In genomic region chr1:74470262-74470661, GRCh38 we compare ENCODE assay signal across 22 cellular contexts. TPM values are rescaled to one million over a fixed set of nuclear protein-coding genes. Genes with fewer than 3 reads are reported as not detected.
A peak's percentile ranks its signal among the peaks of the same experiment; 100 is the strongest.
DNase-seq lines count a peak whose midpoint lies in the region; ATAC-seq and TF ChIP-seq lines count a peak whose summit lies in the region.
"Had no signal": no experiment of that assay in that cellular context is flagged by ENCODE, and none has a peak within 500 bp of the region (broad histone marks: within the 10 kb centered on the region; RNA-seq: fewer than 3 reads in every experiment).

No MANE protein-coding gene starts in this region.

- H3K36me3 ChIP-seq in left ventricle myocardium inferior (peaks cover 1% of the 10 kb centered on the region), tibial artery (no peaks in the 10 kb centered on the region)
- H3K36me3 ChIP-seq: SJCRH30 had no signal

- no peak for TF ChIP-seq CTCF in fibroblast of mammary gland (conservative IDR thresholded peaks at IDR 0.05; ENCODE audit: control insufficient read depth, insufficient read depth, low read depth, low read length)
- TF ChIP-seq CTCF in left ventricle myocardium inferior (IDR thresholded peaks at IDR 0.05; ENCODE audit: borderline replicate concordance), result no peak
- no peak for TF ChIP-seq CTCF in tibial artery (IDR thresholded peaks at IDR 0.05)

- H3K27me3 ChIP-seq in left ventricle myocardium inferior (ENCODE audit: low read depth) (no peaks in the 10 kb centered on the region), tibial artery (no peaks in the 10 kb centered on the region)
- H3K27me3 ChIP-seq: SJCRH30 had no signal

- H3K9me3 ChIP-seq in left ventricle myocardium inferior (replicated peaks) (peaks cover 2% of the 10 kb centered on the region), tibial artery (no peaks in the 10 kb centered on the region)
- H3K9me3 ChIP-seq: SJCRH30 had no signal

- intact Hi-C loops in left ventricle myocardium inferior (cut with micrococcal nuclease) (no loop called here), tibial artery (cut with DNase I; ENCODE audit: low total_unique reads) (no loop called here)

- DNase-seq in NCI-H69 (lab: John Stamatoyannopoulos, UW) (peak; percentile 10), fibroblast of mammary gland (ENCODE audit: low read depth) (peak; percentile 7), left ventricle myocardium inferior (no peak), tibial artery (no peak)
- DNase-seq: DMS79, GM23248, H9, HFFc6, KBM-7, NCI-H1105 treated with DMSO at 0.1 percent for 48 hours, NCI-H2029 treated with DMSO at 0.1 percent for 48 hours, NCI-H226, NCI-H510A treated with DMSO at 0.1 percent for 48 hours, NCI-H774 had no signal

- H3K27ac ChIP-seq in left ventricle myocardium inferior (replicated peaks) (peak overlapping the region; percentile 78), tibial artery (peak overlapping the region; percentile 9 to 59)
- H3K27ac ChIP-seq: GM23248, HL-60, SJCRH30 had no signal

- ATAC-seq in HG02610 (IDR thresholded peaks at IDR 0.05; ENCODE audit: unreplicated experiment) (no peak), GM18867 (IDR thresholded peaks at IDR 0.05; ENCODE audit: unreplicated experiment) (no peak), GM18505 (IDR thresholded peaks at IDR 0.05; ENCODE audit: unreplicated experiment) (no peak)
- ATAC-seq: HepG2, Panc1 had no signal

- H3K4me1 ChIP-seq in left ventricle myocardium inferior (peaks cover 54% of the 10 kb centered on the region), tibial artery (peaks cover 0 to 49% (median 17%) of the 10 kb centered on the region in 4 donors)
- H3K4me1 ChIP-seq: SJCRH30 had no signal

- H3K4me3 ChIP-seq in fibroblast of mammary gland (ENCODE audit: control insufficient read depth, low read depth, low read length) (no peak overlapping the region), left ventricle myocardium inferior (peak overlapping the region; percentile 30), tibial artery (peak overlapping the region in 1 of 2 donors; percentile 9)
- H3K4me3 ChIP-seq: GM23248, SJCRH30 had no signal

- no peak for TF ChIP-seq POLR2A in GM18505 (IDR thresholded peaks at IDR 0.05; ENCODE audit: borderline replicate concordance, extremely low read depth, insufficient read depth, insufficient read length)

RNA-seq across cellular contexts. Expression of gene LRRC53, which starts 42.1 kb away (rescaled TPM):
- total RNA-seq in left ventricle myocardium inferior, result not detected
- total RNA-seq: B cell, GM23248, H9, HepG2, HFFc6, SJCRH30 had no signal

Comparison
In these comparisons a context has a peak if more than half of its experiments do, and no peak if none do; other contexts are left out.
1. DNase-seq: peak in NCI-H69 (single experiment) and fibroblast of mammary gland (single experiment); none in left ventricle myocardium inferior (single experiment) and tibial artery (0 of 2).